Comparison of ENCODE assay signal across 8 cellular contexts in genomic region chr12:67647547-67648305, GRCh38. TPM values are rescaled to one million over a fixed set of nuclear protein-coding genes. Genes with fewer than 3 reads are reported as not detected.
DNase-seq lines count a peak whose midpoint lies in the region; ATAC-seq, FAIRE-seq and TF ChIP-seq lines count a peak whose summit lies in the region.

No MANE protein-coding gene starts in this region.

- FAIRE-seq in H54 (lab: Jason Lieb, UNC), result peak; percentile 64
- peak; percentile 82 for FAIRE-seq in K562 (lab: Jason Lieb, UNC)

- TF ChIP-seq EP300 in K562 (IDR thresholded peaks at IDR 0.05; ENCODE audit: low read length), result no peak

- intact Hi-C loops in K562 (cut with micrococcal nuclease), result no loop called here
- intact Hi-C loops in posterior vena cava (cut with DNase I), result loop anchor here (5.0 to 10.0 kb wide), 5 partner anchors 193 to 295 kb away; no protein-coding TSS in a partner anchor

- H3K9me1 ChIP-seq in K562 (ENCODE audit: control insufficient read depth, insufficient read depth, low read length), result no peaks in the 10 kb centered on the region

- TF ChIP-seq RAD21 in K562 (CRISPR knock-in tag; conservative IDR thresholded peaks at IDR 0.05 in 1 of 2, IDR thresholded peaks at IDR 0.05 in 1 of 2), result no peak

- ATAC-seq in K562 (peak; percentile 75), HG03280 (IDR thresholded peaks at IDR 0.05; ENCODE audit: unreplicated experiment) (no peak)

- TF ChIP-seq CTCF in SU-DHL-6 (IDR thresholded peaks at IDR 0.05; ENCODE audit: insufficient read depth, low read length, poor library complexity, severe bottlenecking), result no peak
- peak; percentile 15 to 34 (median 27); a peak in 3 of 6 replicates for TF ChIP-seq CTCF in K562 (IDR thresholded peaks at IDR 0.05 in 2 of 3, conservative IDR thresholded peaks at IDR 0.05 in 1 of 3; ENCODE audit: insufficient read depth in 2 of 3, low read depth in 1 of 3, low read length in 3 of 3)

- H3K79me2 ChIP-seq in SU-DHL-6 (ENCODE audit: insufficient read depth, low read length) (peaks cover 32% of the 10 kb centered on the region), K562 (ENCODE audit: control insufficient read depth, insufficient read depth, low read length) (peaks cover 40% of the 10 kb centered on the region)

- H3F3A ChIP-seq in SU-DHL-6 (ENCODE audit: insufficient read depth), result 0 out of 2 replicates have a peak, but pooled peaks cover 13% of the 10 kb centered on the region

- no peak overlapping the region for H3K27ac ChIP-seq in SU-DHL-6 (ENCODE audit: low read depth, low read length)
- peak overlapping the region; percentile 78; the same call in 2 of the 3 replicates for H3K27ac ChIP-seq in K562 (ENCODE audit: extremely low read depth, low read depth, low read length)

- H3K27me3 ChIP-seq in SU-DHL-6 (ENCODE audit: low read length) (no peaks in the 10 kb centered on the region), K562 (ENCODE audit: control insufficient read depth in 2 of 2, insufficient read depth in 2 of 2, low read length in 2 of 2) (peaks cover 0 to 2% of the 10 kb centered on the region in 2 experiments; a peak in 1 of 5 replicates)

- peak overlapping the region; percentile 71 for H3K4me3 ChIP-seq in SU-DHL-6 (ENCODE audit: insufficient read depth, low read length, poor library complexity, severe bottlenecking)
- H3K4me3 ChIP-seq in K562, result peak overlapping the region; percentile 91

- CTCF ChIA-PET in K562 (lab: Yijun Ruan, JAX; ENCODE audit: low intra/inter-chr PET ratio), result no interaction called here

- POLR2A ChIA-PET in K562 (lab: Yijun Ruan, JAX), result interaction anchor here (0.6 to 0.8 kb wide), 2 partner anchors 100 to 110 kb away, joined by 3 to 4 read pairs; no protein-coding TSS in a partner anchor

- DNase-seq in DMS 273 treated with DMSO at 0.1 percent for 48 hours (lab: John Stamatoyannopoulos, UW) (peak; percentile 71), H54 (ENCODE audit: insufficient read length, low spot score) (peak; percentile 86), NCI-H1417 treated with DMSO at 0.1 percent for 48 hours (lab: John Stamatoyannopoulos, UW) (peak; percentile 78), K562 (ENCODE audit: extremely low read depth in 1 of 4, low spot score in 3 of 4) (peak; percentile 63 to 74 (median 70)), hepatic stellate cell (ENCODE audit: low spot score) (peak; percentile 88), posterior vena cava (ENCODE audit: low spot score) (peak; percentile 94)

- no TSS peak for BruUV-seq in K562 (replicated peaks; lab: Mats Ljungman, UMichigan)

- 0 out of 2 replicates have a peak, but pooled peaks have one; percentile 16 for TF ChIP-seq POLR2A in H54 (IDR thresholded peaks at IDR 0.05; ENCODE audit: low read depth, low read length)
- no peak for TF ChIP-seq POLR2A in K562 (conservative IDR thresholded peaks at IDR 0.05)

- H2AFZ ChIP-seq in SU-DHL-6 (ENCODE audit: low read depth, low read length, severe bottlenecking), result peak overlapping the region; percentile 99
- peak overlapping the region; percentile 99 for H2AFZ ChIP-seq in K562 (ENCODE audit: low read depth, low read length)

- H3K4me2 ChIP-seq in SU-DHL-6 (ENCODE audit: low read depth, low read length, poor library complexity, severe bottlenecking) (peak overlapping the region; percentile 86), K562 (ENCODE audit: insufficient read depth, low read length) (peak overlapping the region; percentile 89)

- H3K36me3 ChIP-seq in SU-DHL-6 (ENCODE audit: low read length), result no peaks in the 10 kb centered on the region
- peaks cover 9% of the 10 kb centered on the region for H3K36me3 ChIP-seq in K562 (ENCODE audit: control insufficient read depth, insufficient read depth, low read length)

- no peaks in the 10 kb centered on the region for H3K9me2 ChIP-seq in SU-DHL-6 (replicated peaks; ENCODE audit: insufficient read depth, low read length)

- 54% methylated on average over 15 of the region's 36 CpGs for WGBS in K562 (ENCODE audit: insufficient coverage, low coverage, missing lambda C conversion rate)

- in situ Hi-C loops in K562 (cut with MboI), result no loop called here

- H3K9me3 ChIP-seq in SU-DHL-6 (ENCODE audit: insufficient read depth, low read length), result no peaks in the 10 kb centered on the region
- no peaks in the 10 kb centered on the region for H3K9me3 ChIP-seq in K562 (replicated peaks; ENCODE audit: control insufficient read depth, insufficient read depth, low read depth, low read length)

- peaks cover 23 to 32% of the 10 kb centered on the region in 2 experiments; a peak in 4 of 5 replicates for H3K4me1 ChIP-seq in K562 (replicated peaks in 1 of 2; ENCODE audit: control insufficient read depth in 2 of 2, insufficient read depth in 2 of 2, low read length in 2 of 2)

- peak overlapping the region; percentile 60 for H3K9ac ChIP-seq in SU-DHL-6 (ENCODE audit: low read length)
- peak overlapping the region; percentile 66 to 89 for H3K9ac ChIP-seq in K562 (ENCODE audit: insufficient read depth in 1 of 2, low read depth in 2 of 2, low read length in 2 of 2)

- H4K20me1 ChIP-seq in SU-DHL-6 (ENCODE audit: low read depth, low read length), result no peaks in the 10 kb centered on the region
- H4K20me1 ChIP-seq in K562 (replicated peaks; ENCODE audit: control insufficient read depth, insufficient read depth, low read length), result 0 out of 2 replicates have a peak, but pooled peaks cover 12% of the 10 kb centered on the region

TF ChIP-seq in K562, 482 proteins besides CTCF, POLR2A, EP300 and RAD21 (continues in another document):
- TF ChIP-seq PBX2 (CRISPR knock-in tag; IDR thresholded peaks at IDR 0.05; ENCODE audit: low read depth) (no peak), PBX2 (tag; conservative IDR thresholded peaks at IDR 0.05; ENCODE audit: low read depth) (peak; percentile 37; the same call in 1 of the 2 replicates), NR2C1 (IDR thresholded peaks at IDR 0.05) (no peak), NR2C1 (tag; IDR thresholded peaks at IDR 0.05) (no peak), HDAC2 (IDR thresholded peaks at IDR 0.05) (0 out of 2 replicates have a peak, but pooled peaks have one; percentile 46), GTF2B (IDR thresholded peaks at IDR 0.05; ENCODE audit: extremely low read depth, insufficient read length) (no peak), SIN3A (IDR thresholded peaks at IDR 0.05; ENCODE audit: borderline replicate concordance in 2 of 2, control insufficient read depth in 1 of 2, low read depth in 2 of 2, low read length in 2 of 2) (peak; percentile 70 to 75; a peak in 3 of 4 replicates), ZNF740 (CRISPR knock-in tag; IDR thresholded peaks at IDR 0.05) (no peak), ZNF740 (tag; IDR thresholded peaks at IDR 0.05) (no peak), HDAC1 (IDR thresholded peaks at IDR 0.05) (peak in 1 of 2 experiments; percentile 70; a peak in 2 of 4 replicates), ZNF23 (CRISPR knock-in tag; IDR thresholded peaks at IDR 0.05) (no peak)

RNA-seq across cellular contexts. Expression of gene DYRK2, which starts 0.8 kb away (rescaled TPM):
- 15.4 and 18.1 TPM in 2 replicates for total RNA-seq in K562 (2011; cell fraction: chromatin; rRNA removed; ENCODE audit: low replicate concordance)
- total RNA-seq in K562 (2011; cell fraction: nucleolus; rRNA removed), result 7.0 and 8.2 TPM in 2 replicates
- total RNA-seq in K562 (2011; cell fraction: nucleoplasm; rRNA removed), result 12.1 and 19.5 TPM in 2 replicates
- total RNA-seq in K562 (2014; rRNA removed) (8.9 and 9.3 TPM in 2 replicates), K562 (2014; rRNA removed; fragmentation: Illumina TruSeq; extraction: Trizol) (7.7 and 8.3 TPM in 2 replicates), K562 (2015; rRNA removed; fragmentation: Illumina TruSeq; extraction: Trizol) (7.6 and 8.4 TPM in 2 replicates), K562 (2021) (15.1 and 15.4 TPM in 2 replicates), posterior vena cava (10 to 100 TPM; 44.3 to 47.8 TPM)
- polyA plus RNA-seq in K562 (2011; rRNA removed) (12.5 TPM in 2 replicates), K562 (2014; fragmentation: Illumina TruSeq; extraction: Trizol) (7.5 and 7.9 TPM in 2 replicates), K562 (2014; fragmentation: Nextera tagmentation; extraction: Ambion mirVana) (1 to 10 TPM; 1.7 to 1.8 TPM), K562 (2014; rRNA removed) (7.8 and 8.9 TPM in 2 replicates)
- 8.7 and 10.3 TPM in 2 replicates for polyA plus RNA-seq in K562 (2011; cell fraction: cytosol; rRNA removed)
- 11.8 and 13.0 TPM in 2 replicates for polyA plus RNA-seq in K562 (2011; cell fraction: nucleus; rRNA removed)
- polyA plus RNA-seq in K562 (2012), result 4.8 and 6.6 TPM in 2 replicates
- 30.0 and 36.5 TPM in 2 replicates for polyA minus RNA-seq in K562 (2011; rRNA and poly(A)+ RNA removed)
- 11.6 and 14.4 TPM in 2 replicates for polyA minus RNA-seq in K562 (2011; cell fraction: cytosol; rRNA and poly(A)+ RNA removed)
- polyA minus RNA-seq in K562 (2011; cell fraction: nucleus; rRNA and poly(A)+ RNA removed), result 10.8 and 18.7 TPM in 2 replicates
